ENCODE assay signal across 21 cellular contexts in genomic region chr10:43686414-43686813, GRCh38. TPM values are rescaled to one million over a fixed set of nuclear protein-coding genes. Genes with fewer than 3 reads are reported as not detected.
A peak's percentile ranks its signal among the peaks of the same experiment; 100 is the strongest.
DNase-seq lines count a peak whose midpoint lies in the region; TF ChIP-seq lines count a peak whose summit lies in the region.
"Had no signal": no experiment of that assay in that cellular context is flagged by ENCODE, and none has a peak within 500 bp of the region (broad histone marks: within the 10 kb centered on the region; RNA-seq: fewer than 3 reads in every experiment).

No MANE protein-coding gene starts in this region.

- in situ Hi-C loops in astrocyte of the cerebellum (cut with HindIII; ENCODE audit: low sequenced_read_pairs) = loop anchor here (25.0 kb wide), 1 partner anchor 1176 kb away; no protein-coding TSS in a partner anchor

- peaks cover 5% of the 10 kb centered on the region for H3K4me1 Mint-ChIP-seq in activated naive CD4-positive, alpha-beta T cell treated with anti-CD3 and anti-CD28 coated beads for 36 hours (ENCODE audit: low read depth)

- no peaks in the 10 kb centered on the region for H3K9me3 Mint-ChIP-seq in activated naive CD4-positive, alpha-beta T cell treated with anti-CD3 and anti-CD28 coated beads for 36 hours
- H3K9me3 Mint-ChIP-seq: activated T-helper 1 cell treated with anti-CD3 and anti-CD28 coated beads, Interleukin-12 subunit alpha, Interleukin-12 subunit beta, Interleukin-2, Interleukin-4 antibody, amounts not matched to agents 30 ng/mL and 10 ng/mL and 1 ng/mL, durations not matched to agents 14 hours and 24 hours and 36 hours; dendritic cell treated with granulocyte-macrophage colony-stimulating factor and Interleukin-4, amounts not matched to agents 40 ng/mL and 50 ng/mL, for 4 days; stimulated activated effector memory CD8-positive, alpha-beta T cell treated with anti-CD3 and anti-CD28 coated beads, Interleukin-12 subunit alpha, Interleukin-12 subunit beta, amount 100 ng/mL, for 72 hours had no signal

- no peak overlapping the region for H3K27ac ChIP-seq in tibial nerve
- H3K27ac ChIP-seq: thoracic aorta had no signal

- intact Hi-C loops in activated naive CD4-positive, alpha-beta T cell treated with anti-CD3 and anti-CD28 coated beads for 36 hours (cut with micrococcal nuclease) = no loop called here

- no peak overlapping the region for H3K4me3 Mint-ChIP-seq in activated naive CD4-positive, alpha-beta T cell treated with anti-CD3 and anti-CD28 coated beads for 36 hours
- H3K4me3 Mint-ChIP-seq: activated CD4-positive, alpha-beta T cell treated with anti-CD3 and anti-CD28 coated beads for 36 hours; activated naive CD8-positive, alpha-beta T cell; activated T-helper 1 cell treated with anti-CD3 and anti-CD28 coated beads, Interleukin-12 subunit alpha, Interleukin-12 subunit beta, Interleukin-2, Interleukin-4 antibody, amounts not matched to agents 30 ng/mL and 10 ng/mL and 1 ng/mL, durations not matched to agents 14 hours and 24 hours and 36 hours; dendritic cell treated with granulocyte-macrophage colony-stimulating factor and Interleukin-4, amounts not matched to agents 40 ng/mL and 50 ng/mL, for 4 days; stimulated activated effector memory CD8-positive, alpha-beta T cell treated with anti-CD3 and anti-CD28 coated beads, Interleukin-12 subunit alpha, Interleukin-12 subunit beta, amount 100 ng/mL, for 72 hours had no signal

- H3K4me3 ChIP-seq in BE2C (ENCODE audit: low read depth, low read length) (no peak overlapping the region), GM12875 (ENCODE audit: low read depth, low read length) (no peak overlapping the region), astrocyte of the cerebellum (ENCODE audit: low read depth, low read length) (no peak overlapping the region), tibial nerve (no peak overlapping the region)
- H3K4me3 ChIP-seq: gastrocnemius medialis, thoracic aorta had no signal

- no peak for TF ChIP-seq EP300 in tibial nerve (IDR thresholded peaks at IDR 0.05)

- WGBS in tibial nerve, 2 donors = 71 to 83% methylated on average over 6 of the region's 6 CpGs

- CTCF ChIA-PET in activated naive CD4-positive, alpha-beta T cell treated with anti-CD3 and anti-CD28 coated beads for 36 hours (lab: Charles Lee) = interaction anchor here (0.8 to 1.4 kb wide), 4 partner anchors 14 to 160 kb away, joined by 3 to 8 read pairs (median 3); no protein-coding TSS in a partner anchor

- H3K4me1 ChIP-seq in BE2C = no peaks in the 10 kb centered on the region
- H3K4me1 ChIP-seq in tibial nerve = peaks cover 0 to 18% (median 3%) of the 10 kb centered on the region in 4 donors

- H3K27me3 Mint-ChIP-seq in activated naive CD4-positive, alpha-beta T cell treated with anti-CD3 and anti-CD28 coated beads for 36 hours (ENCODE audit: low read depth) = peaks cover 18% of the 10 kb centered on the region

- H3K9me3 ChIP-seq in BE2C (no peaks in the 10 kb centered on the region), tibial nerve (no peaks in the 10 kb centered on the region)
- H3K9me3 ChIP-seq: gastrocnemius medialis, thoracic aorta had no signal

- no peak for TF ChIP-seq POLR2A in tibial nerve (IDR thresholded peaks at IDR 0.05)

- H3K27me3 ChIP-seq in BE2C (no peaks in the 10 kb centered on the region), tibial nerve (no peaks in the 10 kb centered on the region)
- H3K27me3 ChIP-seq: gastrocnemius medialis had no signal

- DNase-seq in BE2C (no peak), astrocyte of the cerebellum (ENCODE audit: low read depth) (no peak), left kidney (ENCODE audit: low read depth, low spot score) (peak; percentile 27), tibial nerve (ENCODE audit: low spot score in 2 of 2) (no peak), NCI-H1092 treated with DMSO at 0.1 percent for 48 hours (lab: John Stamatoyannopoulos, UW) (no peak)
- no peak for DNase-seq in stimulated activated naive CD4-positive, alpha-beta T cell treated with Interleukin-2 at 50 U/mL for 16 hours (lab: John Stamatoyannopoulos, UW)
- no peak for DNase-seq in activated naive CD4-positive, alpha-beta T cell treated with anti-CD3 and anti-CD28 coated beads for 36 hours
- DNase-seq: activated CD4-positive, alpha-beta T cell treated with anti-CD3 and anti-CD28 coated beads for 36 hours; COR-L47; left cardiac atrium; midbrain; NCI-H1694 treated with DMSO at 0.1 percent for 48 hours; retina; RPMI8226 had no signal

- no peak overlapping the region for H3K27ac Mint-ChIP-seq in activated naive CD4-positive, alpha-beta T cell treated with anti-CD3 and anti-CD28 coated beads for 36 hours
- H3K27ac Mint-ChIP-seq: activated CD4-positive, alpha-beta T cell treated with anti-CD3 and anti-CD28 coated beads for 36 hours; activated naive CD8-positive, alpha-beta T cell; activated T-helper 1 cell treated with anti-CD3 and anti-CD28 coated beads, Interleukin-12 subunit alpha, Interleukin-12 subunit beta, Interleukin-2, Interleukin-4 antibody, amounts not matched to agents 30 ng/mL and 10 ng/mL and 1 ng/mL, durations not matched to agents 14 hours and 24 hours and 36 hours; dendritic cell treated with granulocyte-macrophage colony-stimulating factor and Interleukin-4, amounts not matched to agents 40 ng/mL and 50 ng/mL, for 4 days; stimulated activated effector memory CD8-positive, alpha-beta T cell treated with anti-CD3 and anti-CD28 coated beads, Interleukin-12 subunit alpha, Interleukin-12 subunit beta, amount 100 ng/mL, for 72 hours had no signal

- H3K36me3 Mint-ChIP-seq in activated naive CD4-positive, alpha-beta T cell treated with anti-CD3 and anti-CD28 coated beads for 36 hours (ENCODE audit: low read depth) = no peaks in the 10 kb centered on the region
- H3K36me3 Mint-ChIP-seq: activated naive CD8-positive, alpha-beta T cell; stimulated activated effector memory CD8-positive, alpha-beta T cell treated with anti-CD3 and anti-CD28 coated beads, Interleukin-12 subunit alpha, Interleukin-12 subunit beta, amount 100 ng/mL, for 72 hours had no signal

- H3K36me3 ChIP-seq in BE2C (no peaks in the 10 kb centered on the region), tibial nerve (no peaks in the 10 kb centered on the region)
- H3K36me3 ChIP-seq: gastrocnemius medialis, thoracic aorta had no signal

- TF ChIP-seq CTCF in BE2C (IDR thresholded peaks at IDR 0.05; ENCODE audit: low read depth, low read length) = peak; percentile 29; the same call in 1 of the 2 replicates
- TF ChIP-seq CTCF in GM12875 (IDR thresholded peaks at IDR 0.05; ENCODE audit: borderline replicate concordance, insufficient read depth, low read depth, low read length) = peak; percentile 25; the same call in 1 of the 2 replicates
- TF ChIP-seq CTCF in astrocyte of the cerebellum (IDR thresholded peaks at IDR 0.05; ENCODE audit: low read depth, low read length, missing control alignments) = peak; percentile 21
- TF ChIP-seq CTCF in tibial nerve (IDR thresholded peaks at IDR 0.05) = no peak

RNA-seq across cellular contexts. Expression of gene ZNF32, which starts 37.7 kb away (rescaled TPM):
- 39.7 TPM for polyA plus RNA-seq in BE2C (2012; ENCODE audit: insufficient read depth, insufficient read length, low read depth)
- total RNA-seq in tibial nerve = 10 to 100 TPM; 33.6 to 66.1 (median 52.5) TPM
- total RNA-seq in activated naive CD4-positive, alpha-beta T cell treated with anti-CD3 and anti-CD28 coated beads for 36 hours = 10 to 100 TPM; 17.8 to 17.9 TPM

Comparison
In these comparisons a context has a peak if more than half of its experiments do, and no peak if none do; other contexts are left out.
1. CTCF ChIP-seq: peak in BE2C (single experiment), GM12875 (single experiment) and astrocyte of the cerebellum (single experiment); none in tibial nerve (0 of 5).